1 cellular context compared by ENCODE assay signal in genomic region chr12:76896274-76896673, GRCh38.
TF ChIP-seq lines count a peak whose summit lies in the region.

No MANE protein-coding gene starts in this region.

TF ChIP-seq in HepG2, 621 proteins besides CTCF, POLR2A, EP300 and RAD21 (continued from another document):
- TF ChIP-seq PAXIP1 (CRISPR knock-in tag; conservative IDR thresholded peaks at IDR 0.05) (no peak), ZNF777 (CRISPR knock-in tag; IDR thresholded peaks at IDR 0.05) (no peak), ZNF556 (CRISPR knock-in tag; IDR thresholded peaks at IDR 0.05; ENCODE audit: borderline replicate concordance) (no peak)
TF ChIP-seq in HepG2: peak in this region for 0.
